Comparison of ENCODE assay signal across 8 cellular contexts in genomic region chr11:69013009-69013951, GRCh38. TPM values are rescaled to one million over a fixed set of nuclear protein-coding genes. Genes with fewer than 3 reads are reported as not detected.
DNase-seq lines count a peak whose midpoint lies in the region; ATAC-seq and TF ChIP-seq lines count a peak whose summit lies in the region.

Gene MRGPRF (minus strand): TSS chr11:69013246. CDS start chr11:69009901, 3,345 bp downstream.

- H2BK12ac ChIP-seq in trophoblast cell (ENCODE audit: low read length) = no peak within 1 kb of the TSS

- H3K79me1 ChIP-seq in trophoblast cell (ENCODE audit: low read length) = peaks cover 2% of the 10 kb centered on the region

- H3K4me3 ChIP-seq in trophoblast cell (ENCODE audit: low read depth, low read length) = no peak within 1 kb of the TSS

- no peak within 1 kb of the TSS for H2AFZ ChIP-seq in trophoblast cell (ENCODE audit: insufficient read depth, low read length, poor library complexity)

- POLR2A ChIA-PET in CD4-positive, alpha-beta T cell (lab: Charles Lee) = no interaction called here

- no peak within 1 kb of the TSS for H3K27ac ChIP-seq in trophoblast cell (ENCODE audit: low read depth, low read length)
- no peak within 1 kb of the TSS for H3K27ac ChIP-seq in CD4-positive, alpha-beta T cell (ENCODE audit: low read depth, low read length)

- H2BK120ac ChIP-seq in trophoblast cell (ENCODE audit: insufficient read depth, low read length, poor library complexity) = no peak within 1 kb of the TSS

- in situ Hi-C loops in SK-MEL-5 (cut with HindIII; ENCODE audit: low pct_unique_long_range_greater_than_20kb, low sequenced_read_pairs) = no loop called here

- H3K4me1 Mint-ChIP-seq in CD4-positive, alpha-beta T cell (ENCODE audit: low read depth) = peaks cover 5% of the 10 kb centered on the region
- peaks cover 7% of the 10 kb centered on the region for H3K4me1 Mint-ChIP-seq in activated naive CD4-positive, alpha-beta T cell treated with anti-CD3 and anti-CD28 coated beads for 36 hours (ENCODE audit: low read depth)

- no peaks in the 10 kb centered on the region for H3K36me3 ChIP-seq in trophoblast cell (ENCODE audit: control insufficient read depth in 1 of 2, insufficient read depth in 2 of 2, low read length in 2 of 2)

- no peak within 1 kb of the TSS for H2BK5ac ChIP-seq in trophoblast cell (ENCODE audit: low read depth, low read length, poor library complexity)

- no peak within 1 kb of the TSS for H4K91ac ChIP-seq in trophoblast cell (ENCODE audit: low read depth, low read length)

- H3K4me2 ChIP-seq in trophoblast cell (ENCODE audit: low read length) = peak within 1 kb of the TSS; percentile 41

- DNase-seq in ELF-1 (ENCODE audit: low read depth, low spot score) (peak; percentile 50), SK-MEL-5 (ENCODE audit: low read depth, low spot score) (peak; percentile 51), Right ventricle myocardium inferior (ENCODE audit: missing footprints) (peak; percentile 94), trophoblast cell (no peak)
- DNase-seq in CD4-positive, alpha-beta T cell = no peak
- no peak for DNase-seq in activated naive CD4-positive, alpha-beta T cell treated with anti-CD3 and anti-CD28 coated beads for 36 hours

- no peak within 1 kb of the TSS for H3K4ac ChIP-seq in trophoblast cell (ENCODE audit: low read depth, low read length)

- no peak for TF ChIP-seq CTCF in CD4-positive, alpha-beta T cell (IDR thresholded peaks at IDR 0.05)

- ATAC-seq in Right ventricle myocardium inferior (peak; percentile 80), GM19467 (IDR thresholded peaks at IDR 0.05; ENCODE audit: unreplicated experiment) (no peak), HG02981 (IDR thresholded peaks at IDR 0.05; ENCODE audit: unreplicated experiment) (no peak)
- no peak for ATAC-seq in CD4-positive, alpha-beta T cell (ENCODE audit: poor library complexity)

- H3K9ac ChIP-seq in trophoblast cell (ENCODE audit: low read length) = no peak within 1 kb of the TSS

- H3K36me3 Mint-ChIP-seq in CD4-positive, alpha-beta T cell (ENCODE audit: low read depth) = no peaks in the 10 kb centered on the region
- no peaks in the 10 kb centered on the region for H3K36me3 Mint-ChIP-seq in activated naive CD4-positive, alpha-beta T cell treated with anti-CD3 and anti-CD28 coated beads for 36 hours (ENCODE audit: low read depth)

- peaks cover 6% of the 10 kb centered on the region for H3K9me3 ChIP-seq in trophoblast cell (ENCODE audit: insufficient read depth, low read depth, low read length)
- H3K9me3 ChIP-seq in CD4-positive, alpha-beta T cell (ENCODE audit: control insufficient read depth, low read length) = no peaks in the 10 kb centered on the region

- H3K4me1 ChIP-seq in trophoblast cell (ENCODE audit: control insufficient read depth in 1 of 2, insufficient read depth in 2 of 2, low read length in 2 of 2) = peaks cover 29 to 34% of the 10 kb centered on the region in 2 experiments

- H3K79me2 ChIP-seq in trophoblast cell (ENCODE audit: control insufficient read depth, insufficient read depth, low read length, poor library complexity) = no peaks in the 10 kb centered on the region

- H3K14ac ChIP-seq in trophoblast cell (ENCODE audit: low read length) = no peak within 1 kb of the TSS

- WGBS in trophoblast cell (ENCODE audit: extremely low coverage, insufficient coverage, insufficient read length) = no CpG with 5 or more reads among the region's 43 CpGs

- H4K12ac ChIP-seq in trophoblast cell (ENCODE audit: low read depth, low read length) = no peak within 1 kb of the TSS

- no peak within 1 kb of the TSS for H2AK5ac ChIP-seq in trophoblast cell (ENCODE audit: low read length)

- H3K9me3 Mint-ChIP-seq in CD4-positive, alpha-beta T cell = no peaks in the 10 kb centered on the region
- H3K9me3 Mint-ChIP-seq in activated naive CD4-positive, alpha-beta T cell treated with anti-CD3 and anti-CD28 coated beads for 36 hours = no peaks in the 10 kb centered on the region

- CTCF ChIA-PET in CD4-positive, alpha-beta T cell (lab: Charles Lee) = no interaction called here
- CTCF ChIA-PET in activated naive CD4-positive, alpha-beta T cell treated with anti-CD3 and anti-CD28 coated beads for 36 hours (lab: Charles Lee) = interaction anchor here (0.7 kb wide), 2 partner anchors 14 to 670 kb away, joined by 3 to 4 read pairs; no protein-coding TSS in a partner anchor

- H3K27me3 Mint-ChIP-seq in CD4-positive, alpha-beta T cell = peaks cover 36% of the 10 kb centered on the region
- H3K27me3 Mint-ChIP-seq in activated naive CD4-positive, alpha-beta T cell treated with anti-CD3 and anti-CD28 coated beads for 36 hours (ENCODE audit: low read depth) = peaks cover 17% of the 10 kb centered on the region

- H3K4me3 Mint-ChIP-seq in CD4-positive, alpha-beta T cell = no peak within 1 kb of the TSS
- H3K4me3 Mint-ChIP-seq in activated naive CD4-positive, alpha-beta T cell treated with anti-CD3 and anti-CD28 coated beads for 36 hours = no peak within 1 kb of the TSS

- no peaks in the 10 kb centered on the region for H3K27me3 ChIP-seq in trophoblast cell (ENCODE audit: insufficient read depth, low read length)
- peaks cover 60% of the 10 kb centered on the region for H3K27me3 ChIP-seq in CD4-positive, alpha-beta T cell (ENCODE audit: control insufficient read depth, insufficient read depth, low read length)

- no peak within 1 kb of the TSS for H4K8ac ChIP-seq in trophoblast cell (ENCODE audit: low read depth, low read length)

- no peak within 1 kb of the TSS for H3K23ac ChIP-seq in trophoblast cell (ENCODE audit: low read length)

- H3K18ac ChIP-seq in trophoblast cell (ENCODE audit: low read length) = no peak within 1 kb of the TSS

- intact Hi-C loops in Right ventricle myocardium inferior (cut with DNase I) = no loop called here
- intact Hi-C loops in CD4-positive, alpha-beta T cell (cut with DNase I, micrococcal nuclease) = no loop called here
- intact Hi-C loops in activated naive CD4-positive, alpha-beta T cell treated with anti-CD3 and anti-CD28 coated beads for 36 hours (cut with micrococcal nuclease) = no loop called here

- no peak within 1 kb of the TSS for H3K27ac Mint-ChIP-seq in CD4-positive, alpha-beta T cell
- H3K27ac Mint-ChIP-seq in activated naive CD4-positive, alpha-beta T cell treated with anti-CD3 and anti-CD28 coated beads for 36 hours = no peak within 1 kb of the TSS

RNA-seq across cellular contexts. Expression of gene MRGPRF, which starts in this region (rescaled TPM):
- total RNA-seq in SK-MEL-5 (2014; rRNA removed; shearing (Covaris generic)) = 0.11 and 0.61 TPM in 2 replicates
- 0.07 TPM in 1 of 2 replicates, not detected in the other for polyA plus RNA-seq in SK-MEL-5 (2015; cell fraction: cytosol; rRNA removed)
- polyA plus RNA-seq in SK-MEL-5 (2015; cell fraction: nucleus; rRNA removed) = 0.20 TPM in 1 of 2 replicates, not detected in the other
- total RNA-seq in Right ventricle myocardium inferior = 7.6 TPM
- 0.29 and 0.39 TPM in 2 replicates for polyA plus RNA-seq in trophoblast cell (2013)
- total RNA-seq in CD4-positive, alpha-beta T cell = not detected
- total RNA-seq in activated naive CD4-positive, alpha-beta T cell treated with anti-CD3 and anti-CD28 coated beads for 36 hours = not detected

Comparison
In these comparisons a context has a peak if more than half of its experiments do, and no peak if none do; other contexts are left out.
1. Peak in DNase-seq in SK-MEL-5; RNA of the gene not detected or under 1 TPM.
2. DNase-seq: peak in ELF-1 (single experiment) and Right ventricle myocardium inferior (single experiment); none in trophoblast cell (0 of 2), CD4-positive, alpha-beta T cell (0 of 10) and activated naive CD4-positive, alpha-beta T cell treated with anti-CD3 and anti-CD28 coated beads for 36 hours (single experiment).